ENCODE assay signal across 8 cellular contexts in the genomic region with DNA sequence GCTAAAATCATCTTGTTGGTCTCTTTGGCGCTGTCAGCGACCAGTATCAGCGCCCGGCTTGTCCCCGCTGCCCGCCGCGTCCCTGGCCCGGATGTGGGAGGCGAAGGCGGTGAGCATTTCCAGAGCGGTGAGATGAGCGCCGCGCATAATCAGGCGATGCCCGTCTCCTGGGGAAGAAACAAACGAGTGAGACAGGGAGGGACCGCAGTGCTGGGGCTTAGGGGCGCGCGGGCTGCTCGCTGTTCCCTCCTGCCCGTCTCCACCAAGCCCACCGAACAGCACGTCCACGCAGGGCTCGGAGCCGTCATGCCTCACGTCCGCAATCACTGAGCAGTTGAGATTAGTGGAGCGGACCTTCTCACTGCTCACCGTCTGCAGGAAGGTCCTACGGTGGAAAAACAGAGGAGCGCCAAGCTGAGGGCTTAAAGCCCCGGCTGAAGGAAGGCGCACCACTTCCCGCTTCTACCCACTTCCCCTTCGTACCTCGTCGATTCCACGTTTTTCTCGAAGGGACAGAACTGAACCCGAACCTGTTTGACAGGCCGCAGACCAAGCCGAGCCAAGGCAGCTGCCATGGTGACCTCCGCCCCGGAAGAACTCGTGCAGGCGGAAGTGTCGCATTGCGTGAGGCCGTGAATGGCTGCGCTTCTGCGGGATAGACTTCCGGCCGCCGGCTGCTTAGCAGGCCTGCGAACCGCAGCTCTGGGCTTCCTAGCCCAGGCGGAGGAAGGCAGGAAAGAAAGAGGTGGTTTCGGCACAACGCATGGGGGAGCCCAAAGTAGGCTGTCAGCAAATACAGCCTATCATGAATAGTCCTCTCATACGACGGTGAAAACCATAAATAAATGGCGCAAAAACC. TPM values are rescaled to one million over a fixed set of nuclear protein-coding genes. Genes with fewer than 3 reads are reported as not detected.
DNase-seq lines count a peak whose midpoint lies in the region; ATAC-seq and TF ChIP-seq lines count a peak whose summit lies in the region.

TSS of gene MRPL53 (minus strand) at position 595 of the 859 bp plus-strand sequence. CDS start at position 575, 20 bp downstream.

- H3K4me3 ChIP-seq in AG04450 (ENCODE audit: low read depth, low read length): peak within 1 kb of the TSS; percentile 89

- POLR2A ChIA-PET in AG04450 (lab: Yijun Ruan, JAX): interaction anchor here (0.8 to 2.9 kb wide), 4 partner anchors 10 to 32 kb away, joined by 3 to 13 read pairs (median 11); partner anchors contain the start of genes CCDC142, INO80B, TTC31 and WBP1

- TF ChIP-seq CTCF in AG04450 (IDR thresholded peaks at IDR 0.05; ENCODE audit: low read depth, low read length): no peak

- H3K9me3 ChIP-seq in AG04450 (ENCODE audit: control insufficient read depth, insufficient read depth, low read length): no peaks in the 10 kb centered on the region; the same call in 1 of the 2 replicates

- CTCF ChIA-PET in AG04450 (lab: Charles Lee): interaction anchor here (0.9 to 1.4 kb wide), 3 partner anchors 11 to 12 kb away, joined by 3 to 6 read pairs (median 5); partner anchors contain the start of genes CCDC142 and TTC31

- DNase-seq in AG04450 (ENCODE audit: low read depth, low spot score): peak; percentile 83
- peak; percentile 81 for DNase-seq in NCI-H345 treated with DMSO at 0.1 percent for 48 hours (lab: John Stamatoyannopoulos, UW; ENCODE audit: unreplicated experiment)
- DNase-seq in activated CD4-positive, CD25-positive, alpha-beta regulatory T cell treated with anti-CD3 and anti-CD28 coated beads, Interleukin-2, amount 50 U/mL, for 16 hours (ENCODE audit: low read depth, low spot score): peak; percentile 93
- peak; percentile 95 for DNase-seq in central memory CD4-positive, alpha-beta T cell
- DNase-seq in islet precursor cell: peak; percentile 96
- DNase-seq in stimulated activated CD4-positive, alpha-beta T cell treated with anti-CD3 and anti-CD28 coated beads, Interleukin-12 subunit alpha, Interleukin-12 subunit beta, amount 100 ng/mL, for 4 hours: peak; percentile 98

- H3K27ac ChIP-seq in AG04450 (ENCODE audit: low read depth, low read length): peak within 1 kb of the TSS; percentile 89

- peak; percentile 68 for ATAC-seq in GM18873 (IDR thresholded peaks at IDR 0.05; ENCODE audit: low FRiP score, unreplicated experiment)
- ATAC-seq in HG03135 (IDR thresholded peaks at IDR 0.05; ENCODE audit: unreplicated experiment): peak; percentile 79

- no peaks in the 10 kb centered on the region for H3K27me3 ChIP-seq in AG04450 (ENCODE audit: control insufficient read depth, insufficient read depth, low read length)

RNA-seq across cellular contexts. Expression of gene MRPL53, which starts in this region (rescaled TPM):
- polyA plus RNA-seq in AG04450 (2011; rRNA removed): 25.9 and 32.8 TPM in 2 replicates
- polyA minus RNA-seq in AG04450 (2011; rRNA and poly(A)+ RNA removed): 15.9 and 20.3 TPM in 2 replicates

Comparison
In these comparisons a context has a peak if more than half of its experiments do, and no peak if none do; other contexts are left out.
1. Peak in every context shown above with its lines: DNase-seq, ATAC-seq, H3K4me3 ChIP-seq and H3K27ac ChIP-seq.